ENCODE assay signal across 1 cellular context in genomic region chr19:51107406-51108065, GRCh38.
TF ChIP-seq lines count a peak whose summit lies in the region.

No MANE protein-coding gene starts in this region.

TF ChIP-seq in K562, 482 proteins besides CTCF, POLR2A, EP300 and RAD21 (continues in another document):
- TF ChIP-seq FOXM1 (IDR thresholded peaks at IDR 0.05; ENCODE audit: low read depth) (no peak), FOXM1 (CRISPR knock-in tag; IDR thresholded peaks at IDR 0.05; ENCODE audit: low read depth) (0 out of 2 replicates have a peak, but pooled peaks have one; percentile 71), JUNB (CRISPR knock-in tag; conservative IDR thresholded peaks at IDR 0.05) (no peak), GMEB1 (CRISPR knock-in tag; IDR thresholded peaks at IDR 0.05) (no peak), ID3 (CRISPR knock-in tag; IDR thresholded peaks at IDR 0.05) (no peak), ID3 (tag; IDR thresholded peaks at IDR 0.05) (no peak), PML (IDR thresholded peaks at IDR 0.05; ENCODE audit: low read length) (no peak; the same call in 1 of the 2 replicates), KDM5B (IDR thresholded peaks at IDR 0.05; ENCODE audit: insufficient replicate concordance, low read depth, low read length) (peak; percentile 21), ETS2 (tag; IDR thresholded peaks at IDR 0.05; ENCODE audit: borderline replicate concordance, poor library complexity, severe bottlenecking) (no peak), RERE (CRISPR knock-in tag; IDR thresholded peaks at IDR 0.05; ENCODE audit: borderline replicate concordance) (no peak), E2F5 (CRISPR knock-in tag; IDR thresholded peaks at IDR 0.05) (no peak), POLR2AphosphoS2 (IDR thresholded peaks at IDR 0.05; ENCODE audit: low read length) (no peak), ZNF347 (CRISPR knock-in tag; IDR thresholded peaks at IDR 0.05; ENCODE audit: low read depth) (no peak), ZNF589 (CRISPR knock-in tag; IDR thresholded peaks at IDR 0.05; ENCODE audit: low read depth) (0 out of 2 replicates have a peak, but pooled peaks have one; percentile 28), NCOA1 (IDR thresholded peaks at IDR 0.05; ENCODE audit: low read depth) (no peak), DNMT1 (IDR thresholded peaks at IDR 0.05) (no peak), MAFF (IDR thresholded peaks at IDR 0.05; ENCODE audit: low read length) (no peak), TFE3 (CRISPR knock-in tag; IDR thresholded peaks at IDR 0.05) (no peak), TAF9B (IDR thresholded peaks at IDR 0.05; ENCODE audit: partially characterized antibody) (peak; percentile 30), NRF1 (conservative IDR thresholded peaks at IDR 0.05 in 1 of 2, IDR thresholded peaks at IDR 0.05 in 1 of 2) (no peak), FIP1L1 (IDR thresholded peaks at IDR 0.05; ENCODE audit: low read depth, low read length, poor library complexity, severe bottlenecking) (no peak), NUFIP1 (IDR thresholded peaks at IDR 0.05; ENCODE audit: partially characterized antibody) (no peak), ETS1 (conservative IDR thresholded peaks at IDR 0.05; ENCODE audit: control insufficient read depth, low read depth, low read length) (no peak), ZFPM2 (CRISPR knock-in tag; IDR thresholded peaks at IDR 0.05) (no peak), HIVEP1 (CRISPR knock-in tag; IDR thresholded peaks at IDR 0.05) (no peak), GABPB2 (CRISPR knock-in tag; conservative IDR thresholded peaks at IDR 0.05) (no peak), TGIF2 (CRISPR knock-in tag; IDR thresholded peaks at IDR 0.05) (no peak), ZNF12 (CRISPR knock-in tag; IDR thresholded peaks at IDR 0.05) (peak; percentile 81), ELF2 (CRISPR knock-in tag; IDR thresholded peaks at IDR 0.05) (no peak), FOXK1 (CRISPR knock-in tag; IDR thresholded peaks at IDR 0.05; ENCODE audit: borderline replicate concordance) (peak; percentile 74; the same call in 1 of the 2 replicates), ZNF583 (CRISPR knock-in tag; IDR thresholded peaks at IDR 0.05) (no peak), HDAC2 (IDR thresholded peaks at IDR 0.05) (0 out of 2 replicates have a peak, but pooled peaks have one; percentile 52), KLF6 (CRISPR knock-in tag; IDR thresholded peaks at IDR 0.05; ENCODE audit: borderline replicate concordance) (no peak), TCF3 (CRISPR knock-in tag; IDR thresholded peaks at IDR 0.05) (no peak), SPI1 (IDR thresholded peaks at IDR 0.05; ENCODE audit: borderline replicate concordance, low read depth, low read length) (no peak), ZEB2 (IDR thresholded peaks at IDR 0.05) (0 out of 2 replicates have a peak, but pooled peaks have one; percentile 11), ESRRA (IDR thresholded peaks at IDR 0.05; ENCODE audit: borderline replicate concordance, low read depth) (no peak), ZNF551 (CRISPR knock-in tag; IDR thresholded peaks at IDR 0.05) (no peak), SAFB2 (IDR thresholded peaks at IDR 0.05; ENCODE audit: borderline replicate concordance, low read depth, low read length, severe bottlenecking) (no peak), ZBTB2 (IDR thresholded peaks at IDR 0.05) (0 out of 2 replicates have a peak, but pooled peaks have one; percentile 39), HDAC1 (IDR thresholded peaks at IDR 0.05) (no peak), RBM39 (optimal IDR thresholded peaks at IDR 0.05; ENCODE audit: low read depth, low read length) (no peak), ZNF449 (CRISPR knock-in tag; IDR thresholded peaks at IDR 0.05) (no peak), MCM7 (IDR thresholded peaks at IDR 0.05) (no peak), BCLAF1 (IDR thresholded peaks at IDR 0.05; ENCODE audit: borderline replicate concordance in 1 of 2, control insufficient read depth in 1 of 2, low read depth in 2 of 2, low read length in 1 of 2) (no peak), NFXL1 (CRISPR knock-in tag; IDR thresholded peaks at IDR 0.05) (no peak), ZNF232 (CRISPR knock-in tag; IDR thresholded peaks at IDR 0.05) (0 out of 2 replicates have a peak, but pooled peaks have one; percentile 60), MEIS2 (IDR thresholded peaks at IDR 0.05; ENCODE audit: partially characterized antibody) (peak; percentile 89), ETV6 (IDR thresholded peaks at IDR 0.05; ENCODE audit: borderline replicate concordance in 1 of 2, low read depth in 2 of 2, low read length in 1 of 2) (no peak), ETV6 (CRISPR knock-in tag; IDR thresholded peaks at IDR 0.05; ENCODE audit: borderline replicate concordance) (0 out of 2 replicates have a peak, but pooled peaks have one; percentile 27), TBL1XR1 (IDR thresholded peaks at IDR 0.05; ENCODE audit: low read length in 2 of 2) (no peak)
